Comparison of ENCODE assay signal across 21 cellular contexts in genomic region chr4:37475776-37476175, GRCh38.
DNase-seq lines count a peak whose midpoint lies in the region; ATAC-seq, FAIRE-seq and TF ChIP-seq lines count a peak whose summit lies in the region.
"Had no signal": no experiment of that assay in that cellular context is flagged by ENCODE, and none has a peak within 500 bp of the region (broad histone marks: within the 10 kb centered on the region; RNA-seq: fewer than 3 reads in every experiment).

No MANE protein-coding gene starts in this region.

- H3K9me3 ChIP-seq in PC-3 (ENCODE audit: low read length) (no peaks in the 10 kb centered on the region), kidney (ENCODE audit: control insufficient read depth in 1 of 2, low read length in 2 of 2) (no peaks in the 10 kb centered on the region)
- H3K9me3 ChIP-seq in CD8-positive, alpha-beta memory T cell (ENCODE audit: low read length), result no peaks in the 10 kb centered on the region
- H3K9me3 ChIP-seq: A549, BLaER1 had no signal

- TF ChIP-seq CTCF in PC-3 (conservative IDR thresholded peaks at IDR 0.05; ENCODE audit: low read depth, low read length) (no peak), kidney (IDR thresholded peaks at IDR 0.05; ENCODE audit: borderline replicate concordance, extremely low read depth, insufficient read depth) (no peak), type B pancreatic cell (conservative IDR thresholded peaks at IDR 0.05) (no peak)

- no peaks in the 10 kb centered on the region for H3K79me2 ChIP-seq in PC-3 (ENCODE audit: low read length)

- peaks cover 14% of the 10 kb centered on the region for H3K4me1 Mint-ChIP-seq in type B pancreatic cell (ENCODE audit: unreplicated experiment)
- H3K4me1 Mint-ChIP-seq in CD8-positive, alpha-beta memory T cell, result no peaks in the 10 kb centered on the region
- H3K4me1 Mint-ChIP-seq: CD4-positive, alpha-beta memory T cell had no signal

- H3K27ac ChIP-seq in PC-3 (ENCODE audit: low read length), result no peak overlapping the region
- H3K27ac ChIP-seq in kidney (ENCODE audit: low read depth in 2 of 2, low read length in 2 of 2), result no peak overlapping the region
- no peak overlapping the region for H3K27ac ChIP-seq in CD8-positive, alpha-beta memory T cell (ENCODE audit: low read depth, low read length)
- H3K27ac ChIP-seq: A549, BLaER1, HL-60, KMS-11 had no signal

- no peak overlapping the region for H3K9ac ChIP-seq in PC-3 (ENCODE audit: low read length)
- no peak overlapping the region for H3K9ac ChIP-seq in kidney (ENCODE audit: low read length in 2 of 2)
- H3K9ac ChIP-seq: BLaER1, KMS-11 had no signal

- H3K9me3 Mint-ChIP-seq in type B pancreatic cell, result peaks cover 5% of the 10 kb centered on the region
- peaks cover 0 to 1% (median 0%) of the 10 kb centered on the region in 5 donors for H3K9me3 Mint-ChIP-seq in CD8-positive, alpha-beta memory T cell
- H3K9me3 Mint-ChIP-seq: CD14-positive monocyte had no signal

- H3F3A ChIP-seq in PC-3 (ENCODE audit: low read length, unreplicated experiment), result no peaks in the 10 kb centered on the region

- H3K4me3 ChIP-seq in PC-3 (ENCODE audit: low read length) (no peak overlapping the region), kidney (ENCODE audit: low read length in 2 of 2) (no peak overlapping the region)
- H3K4me3 ChIP-seq in CD8-positive, alpha-beta memory T cell (ENCODE audit: low read length), result no peak overlapping the region
- H3K4me3 ChIP-seq: A549, BLaER1 had no signal

- no peak overlapping the region for H2AFZ ChIP-seq in PC-3 (ENCODE audit: low read length)

- intact Hi-C loops in PC-3 (cut with micrococcal nuclease) (no loop called here), kidney (cut with DNase I) (no loop called here)

- no TSS peak for BruUV-seq in PC-3 (replicated peaks; lab: Mats Ljungman, UMichigan)

- ATAC-seq in PC-3 (no peak), HG03520 (IDR thresholded peaks at IDR 0.05; ENCODE audit: unreplicated experiment) (no peak), HG03342 (IDR thresholded peaks at IDR 0.05; ENCODE audit: unreplicated experiment) (no peak)
- ATAC-seq: A549, HCT116 had no signal

- peak; percentile 85 for FAIRE-seq in colon (lab: Jason Lieb, UNC)
- FAIRE-seq in kidney (lab: Jason Lieb, UNC), result peak; percentile 97
- FAIRE-seq: A549, D721Med had no signal

- DNase-seq in PC-3 (no peak), kidney (no peak), type B pancreatic cell (ENCODE audit: extremely low spot score, unreplicated experiment) (no peak)
- no peak for DNase-seq in CD8-positive, alpha-beta memory T cell
- DNase-seq in activated effector memory CD4-positive, alpha-beta T cell treated with Interleukin-2 at 50 U/mL for 16 hours, result no peak
- DNase-seq: CD4-positive, alpha-beta memory T cell; DMS153; DMS79; GF-D8; GOT3; H7 had no signal

- CTCF ChIA-PET in PC-3 (lab: Charles Lee), result no interaction called here
- CTCF ChIA-PET in CD8-positive, alpha-beta memory T cell (lab: Charles Lee), result no interaction called here

- no peak overlapping the region for H3K4me3 Mint-ChIP-seq in type B pancreatic cell
- no peak overlapping the region for H3K4me3 Mint-ChIP-seq in CD8-positive, alpha-beta memory T cell
- H3K4me3 Mint-ChIP-seq: CD14-positive monocyte; CD4-positive, alpha-beta memory T cell had no signal

- H3K4me1 ChIP-seq in PC-3 (ENCODE audit: insufficient read depth, low read length) (peaks cover 23% of the 10 kb centered on the region; the same call in 1 of the 2 replicates), kidney (ENCODE audit: control insufficient read depth in 1 of 2, insufficient read depth in 1 of 2, low read depth in 1 of 2, low read length in 2 of 2) (peaks cover 0 to 13% of the 10 kb centered on the region in 2 donors)
- no peaks in the 10 kb centered on the region for H3K4me1 ChIP-seq in CD8-positive, alpha-beta memory T cell (ENCODE audit: insufficient read depth, low read length)
- H3K4me1 ChIP-seq: A549, BLaER1 had no signal

- H3K27me3 Mint-ChIP-seq in type B pancreatic cell, result no peaks in the 10 kb centered on the region
- peaks cover 7 to 41% of the 10 kb centered on the region in 2 donors for H3K27me3 Mint-ChIP-seq in CD8-positive, alpha-beta memory T cell

- H3K36me3 ChIP-seq in PC-3 (ENCODE audit: low read depth, low read length) (no peaks in the 10 kb centered on the region), kidney (ENCODE audit: control insufficient read depth in 1 of 2, insufficient read depth in 2 of 2, low read length in 2 of 2) (no peaks in the 10 kb centered on the region)
- H3K36me3 ChIP-seq in CD8-positive, alpha-beta memory T cell (ENCODE audit: insufficient read depth, low read length), result no peaks in the 10 kb centered on the region
- H3K36me3 ChIP-seq: BLaER1 had no signal

- no peaks in the 10 kb centered on the region for H3K27me3 ChIP-seq in PC-3 (ENCODE audit: low read length)
- no peaks in the 10 kb centered on the region for H3K27me3 ChIP-seq in CD8-positive, alpha-beta memory T cell (ENCODE audit: insufficient read depth, low read length, poor library complexity, severe bottlenecking)
- H3K27me3 ChIP-seq: BLaER1 had no signal

- H3K4me2 ChIP-seq in PC-3 (ENCODE audit: low read length), result 0 out of 2 replicates have a peak overlapping the region, but pooled peaks have one; percentile 37
- H3K4me2 ChIP-seq: A549, BLaER1, KMS-11 had no signal

- no peaks in the 10 kb centered on the region for H4K20me1 ChIP-seq in PC-3 (ENCODE audit: low read length)
- H4K20me1 ChIP-seq: BLaER1 had no signal

- peak overlapping the region; percentile 34 for H3K27ac Mint-ChIP-seq in type B pancreatic cell
- H3K27ac Mint-ChIP-seq in CD8-positive, alpha-beta memory T cell, result no peak overlapping the region
- H3K27ac Mint-ChIP-seq: CD14-positive monocyte; CD4-positive, alpha-beta memory T cell had no signal

- POLR2A ChIA-PET in PC-3 (lab: Charles Lee; ENCODE audit: unreplicated experiment), result no interaction called here
- POLR2A ChIA-PET in CD8-positive, alpha-beta memory T cell (lab: Charles Lee), result no interaction called here

- H3K9me2 ChIP-seq in PC-3 (replicated peaks; ENCODE audit: low read length), result no peaks in the 10 kb centered on the region

- peaks cover 8% of the 10 kb centered on the region for H3K36me3 Mint-ChIP-seq in type B pancreatic cell
- H3K36me3 Mint-ChIP-seq in CD8-positive, alpha-beta memory T cell, result no peaks in the 10 kb centered on the region
- H3K36me3 Mint-ChIP-seq: CD14-positive monocyte; CD4-positive, alpha-beta memory T cell had no signal
